In genomic region chr11:130994043-130994442, GRCh38 we compare ENCODE assay signal across 35 cellular contexts.
"Had no signal": no experiment of that assay in that cellular context is flagged by ENCODE, and none has a peak within 500 bp of the region (broad histone marks: within the 10 kb centered on the region; RNA-seq: fewer than 3 reads in every experiment).

No MANE protein-coding gene starts in this region.

- H3K9ac ChIP-seq: KMS-11 had no signal

- DNase-seq: Karpas-422, Kasumi-1, MG63, MM.1S, MV-4-11, NCI-H1048, NCI-H1092, NCI-H1092 treated with DMSO at 0.1 percent for 48 hours, NCI-H1105, NCI-H1105 treated with DMSO at 0.1 percent for 48 hours, NCI-H1417, NCI-H1417 treated with DMSO at 0.1 percent for 48 hours, NCI-H1436, NCI-H1436 treated with DMSO at 0.1 percent for 48 hours, NCI-H146, NCI-H1694, NCI-H1694 treated with DMSO at 0.1 percent for 48 hours, NCI-H187, NCI-H187 treated with DMSO at 0.1 percent for 48 hours, NCI-H1930, NCI-H2029, NCI-H2029 treated with DMSO at 0.1 percent for 48 hours, NCI-H2081, NCI-H2081 treated with DMSO at 0.1 percent for 48 hours, NCI-H2107, NCI-H2171, NCI-H2171 treated with DMSO at 0.1 percent for 48 hours, NCI-H2227 treated with DMSO at 0.1 percent for 48 hours, NCI-H226, NCI-H345, NCI-H446, NCI-H446 treated with DMSO at 0.1 percent for 48 hours, NCI-H510A, NCI-H510A treated with DMSO at 0.1 percent for 48 hours had no signal

- H3K4me2 ChIP-seq: KMS-11 had no signal

- H3K27me3 ChIP-seq: MG63 had no signal

- H3K36me3 ChIP-seq: MG63 had no signal

- H3K4me3 ChIP-seq: MG63 had no signal

- H3K27ac ChIP-seq: KMS-11 had no signal
